In the genomic region with DNA sequence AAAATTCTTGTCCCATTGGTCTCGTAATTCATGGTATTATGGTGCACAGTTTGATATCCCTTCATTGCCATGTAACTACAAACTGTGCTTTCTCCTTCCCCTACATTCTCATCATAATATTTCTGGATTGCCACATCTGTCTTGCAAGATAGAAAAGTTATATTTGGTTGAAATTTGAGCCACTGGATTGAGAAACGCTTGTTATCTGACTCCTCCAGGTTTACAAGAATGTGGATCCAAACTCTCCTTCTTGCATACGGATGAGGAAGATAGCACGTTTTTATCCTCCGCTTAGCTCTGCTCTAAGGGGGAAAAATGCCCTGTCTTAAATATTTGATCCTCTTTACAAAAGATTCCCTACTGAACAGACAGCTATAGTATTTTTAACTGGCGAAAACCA, we compare ENCODE assay signal across 1 cellular context.
TF ChIP-seq lines count a peak whose summit lies in the region.

No MANE protein-coding gene starts in this region.

TF ChIP-seq in K562, 482 proteins besides CTCF, POLR2A, EP300 and RAD21 (continued from another document):
- no peak for TF ChIP-seq CHAMP1 (IDR thresholded peaks at IDR 0.05)
- no peak for TF ChIP-seq POU5F1 (IDR thresholded peaks at IDR 0.05; ENCODE audit: borderline replicate concordance, low read depth, low read length, partially characterized antibody)
- TF ChIP-seq, protein P1, sequence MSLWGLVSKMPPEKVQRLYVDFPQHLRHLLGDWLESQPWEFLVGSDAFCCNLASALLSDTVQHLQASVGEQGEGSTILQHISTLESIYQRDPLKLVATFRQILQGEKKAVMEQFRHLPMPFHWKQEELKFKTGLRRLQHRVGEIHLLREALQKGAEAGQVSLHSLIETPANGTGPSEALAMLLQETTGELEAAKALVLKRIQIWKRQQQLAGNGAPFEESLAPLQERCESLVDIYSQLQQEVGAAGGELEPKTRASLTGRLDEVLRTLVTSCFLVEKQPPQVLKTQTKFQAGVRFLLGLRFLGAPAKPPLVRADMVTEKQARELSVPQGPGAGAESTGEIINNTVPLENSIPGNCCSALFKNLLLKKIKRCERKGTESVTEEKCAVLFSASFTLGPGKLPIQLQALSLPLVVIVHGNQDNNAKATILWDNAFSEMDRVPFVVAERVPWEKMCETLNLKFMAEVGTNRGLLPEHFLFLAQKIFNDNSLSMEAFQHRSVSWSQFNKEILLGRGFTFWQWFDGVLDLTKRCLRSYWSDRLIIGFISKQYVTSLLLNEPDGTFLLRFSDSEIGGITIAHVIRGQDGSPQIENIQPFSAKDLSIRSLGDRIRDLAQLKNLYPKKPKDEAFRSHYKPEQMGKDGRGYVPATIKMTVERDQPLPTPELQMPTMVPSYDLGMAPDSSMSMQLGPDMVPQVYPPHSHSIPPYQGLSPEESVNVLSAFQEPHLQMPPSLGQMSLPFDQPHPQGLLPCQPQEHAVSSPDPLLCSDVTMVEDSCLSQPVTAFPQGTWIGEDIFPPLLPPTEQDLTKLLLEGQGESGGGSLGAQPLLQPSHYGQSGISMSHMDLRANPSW (CRISPR knock-in tag; IDR thresholded peaks at IDR 0.05): no peak
- TF ChIP-seq CEBPG (CRISPR knock-in tag; IDR thresholded peaks at IDR 0.05): no peak
- TF ChIP-seq CEBPG (tag; conservative IDR thresholded peaks at IDR 0.05 in 1 of 2, IDR thresholded peaks at IDR 0.05 in 1 of 2): peak; percentile 65 to 77
- TF ChIP-seq COPS2 (conservative IDR thresholded peaks at IDR 0.05): no peak
- TF ChIP-seq CXXC5 (CRISPR knock-in tag; IDR thresholded peaks at IDR 0.05): peak; percentile 49
- TF ChIP-seq CEBPB (tag; IDR thresholded peaks at IDR 0.05): peak; percentile 95
- peak in 1 of 2 experiments; percentile 37; a peak in 1 of 4 replicates for TF ChIP-seq TRIM24 (IDR thresholded peaks at IDR 0.05)
- no peak for TF ChIP-seq ETS1 (conservative IDR thresholded peaks at IDR 0.05; ENCODE audit: control insufficient read depth, low read depth, low read length)
- TF ChIP-seq KDM1A (IDR thresholded peaks at IDR 0.05): peak in 1 of 2 experiments; percentile 31; a peak in 1 of 4 replicates
- TF ChIP-seq NCOA1 (IDR thresholded peaks at IDR 0.05; ENCODE audit: low read depth): no peak
- no peak for TF ChIP-seq JUND (IDR thresholded peaks at IDR 0.05; ENCODE audit: borderline replicate concordance, low read depth, low read length)
- TF ChIP-seq JUND (tag; IDR thresholded peaks at IDR 0.05; ENCODE audit: borderline replicate concordance, low read depth, low read length): no peak
- TF ChIP-seq DMBX1 (CRISPR knock-in tag; IDR thresholded peaks at IDR 0.05; ENCODE audit: borderline replicate concordance): peak; percentile 53; the same call in 1 of the 2 replicates
- peak; percentile 95 for TF ChIP-seq TEAD4 (IDR thresholded peaks at IDR 0.05; ENCODE audit: low read length)
- TF ChIP-seq TEAD4 (CRISPR knock-in tag; IDR thresholded peaks at IDR 0.05; ENCODE audit: borderline replicate concordance): no peak
- TF ChIP-seq POLR2AphosphoS5 (IDR thresholded peaks at IDR 0.05; ENCODE audit: control insufficient read depth, insufficient read depth, low read depth, low read length): peak; percentile 58; the same call in 1 of the 2 replicates
- TF ChIP-seq SMARCA4 (IDR thresholded peaks at IDR 0.05): peak; percentile 77
- peak in 1 of 2 experiments; percentile 46; a peak in 1 of 4 replicates for TF ChIP-seq TBL1XR1 (IDR thresholded peaks at IDR 0.05; ENCODE audit: low read length in 2 of 2)
- TF ChIP-seq GATA2 (CRISPR knock-in tag; IDR thresholded peaks at IDR 0.05): 0 out of 2 replicates have a peak, but pooled peaks have one; percentile 37
- TF ChIP-seq CBFA2T3 (IDR thresholded peaks at IDR 0.05): peak; percentile 89
- peak; percentile 94 for TF ChIP-seq TCF3 (CRISPR knock-in tag; IDR thresholded peaks at IDR 0.05)
- TF ChIP-seq MEF2D (tag; conservative IDR thresholded peaks at IDR 0.05; ENCODE audit: low read depth): 0 out of 2 replicates have a peak, but pooled peaks have one; percentile 58
- peak in 1 of 2 experiments; percentile 49; a peak in 1 of 4 replicates for TF ChIP-seq FOXA3 (CRISPR knock-in tag; conservative IDR thresholded peaks at IDR 0.05 in 1 of 2, IDR thresholded peaks at IDR 0.05 in 1 of 2)
- no peak for TF ChIP-seq PHTF2 (CRISPR knock-in tag; IDR thresholded peaks at IDR 0.05)
- TF ChIP-seq CCNT2 (IDR thresholded peaks at IDR 0.05; ENCODE audit: borderline replicate concordance, extremely low read depth, insufficient read length, low read depth, low read length): peak; percentile 64
- no peak for TF ChIP-seq NFRKB (IDR thresholded peaks at IDR 0.05; ENCODE audit: low read depth)
